8 cellular contexts compared by ENCODE assay signal in genomic region chr2:68765739-68766377, GRCh38. TPM values are rescaled to one million over a fixed set of nuclear protein-coding genes. Genes with fewer than 3 reads are reported as not detected.
DNase-seq lines count a peak whose midpoint lies in the region; ATAC-seq and TF ChIP-seq lines count a peak whose summit lies in the region.

No MANE protein-coding gene starts in this region.

- peak overlapping the region; percentile 81 for H3K4me3 Mint-ChIP-seq in CD8-positive, alpha-beta T cell
- peak overlapping the region; percentile 88 for H3K4me3 Mint-ChIP-seq in activated T-helper 17 cell treated with anti-CD3 and anti-CD28 coated beads, Interleukin-2, amount 50 U/mL, for 72 hours
- peak overlapping the region; percentile 52 for H3K4me3 Mint-ChIP-seq in memory B cell

- intact Hi-C loops in CD8-positive, alpha-beta T cell (cut with DNase I, micrococcal nuclease): loop anchor here (1.0 to 10.0 kb wide), 6 partner anchors 9 to 511 kb away; partner anchors contain the start of genes APLF (in 1 of the 2), FBXO48 (in 1 of the 2) and PPP3R1 (in 1 of the 2)
- intact Hi-C loops in HCT116 (cut with micrococcal nuclease): no loop called here

- H2AFZ ChIP-seq in HCT116 (ENCODE audit: low read depth, low read length, poor library complexity, severe bottlenecking): no peak overlapping the region

- CTCF ChIA-PET in CD8-positive, alpha-beta T cell (lab: Charles Lee): interaction anchor here (0.6 to 4.0 kb wide), 16 partner anchors 8 to 302 kb away, joined by 3 to 24 read pairs (median 4); partner anchors contain the start of genes APLF and FBXO48
- CTCF ChIA-PET in HCT116 (lab: Charles Lee): interaction anchor here (2.4 kb wide), 1 partner anchor 14 kb away, joined by 6 read pairs; no protein-coding TSS in a partner anchor

- no peak overlapping the region for H3K4me2 ChIP-seq in HCT116 (ENCODE audit: low read length)

- H4K20me1 ChIP-seq in HCT116 (ENCODE audit: insufficient read depth): no peaks in the 10 kb centered on the region

- peak overlapping the region; percentile 73 for H3K27ac ChIP-seq in CD8-positive, alpha-beta T cell (ENCODE audit: low read depth, low read length)
- H3K27ac ChIP-seq in HCT116 (ENCODE audit: low read depth, low read length): no peak overlapping the region

- peaks cover 2% of the 10 kb centered on the region for H3K36me3 Mint-ChIP-seq in CD8-positive, alpha-beta T cell
- H3K36me3 Mint-ChIP-seq in activated T-helper 17 cell treated with anti-CD3 and anti-CD28 coated beads, Interleukin-2, amount 50 U/mL, for 72 hours (ENCODE audit: low read depth): peaks cover 36% of the 10 kb centered on the region
- peaks cover under 1% of the 10 kb centered on the region for H3K36me3 Mint-ChIP-seq in memory B cell

- no peak overlapping the region for H3K9ac ChIP-seq in HCT116 (ENCODE audit: low read length)

- H3K4me1 Mint-ChIP-seq in CD8-positive, alpha-beta T cell (ENCODE audit: low read depth): peaks cover 95% of the 10 kb centered on the region
- H3K4me1 Mint-ChIP-seq in activated T-helper 17 cell treated with anti-CD3 and anti-CD28 coated beads, Interleukin-2, amount 50 U/mL, for 72 hours: peaks cover 78% of the 10 kb centered on the region
- H3K4me1 Mint-ChIP-seq in memory B cell: peaks cover 75% of the 10 kb centered on the region

- peak overlapping the region; percentile 100 for H3K27ac Mint-ChIP-seq in CD8-positive, alpha-beta T cell
- H3K27ac Mint-ChIP-seq in activated T-helper 17 cell treated with anti-CD3 and anti-CD28 coated beads, Interleukin-2, amount 50 U/mL, for 72 hours: peak overlapping the region; percentile 89
- peak overlapping the region; percentile 96 for H3K27ac Mint-ChIP-seq in memory B cell

- H3K9me3 Mint-ChIP-seq in CD8-positive, alpha-beta T cell: no peaks in the 10 kb centered on the region
- no peaks in the 10 kb centered on the region for H3K9me3 Mint-ChIP-seq in activated T-helper 17 cell treated with anti-CD3 and anti-CD28 coated beads, Interleukin-2, amount 50 U/mL, for 72 hours
- H3K9me3 Mint-ChIP-seq in memory B cell: no peaks in the 10 kb centered on the region

- H3K4me1 ChIP-seq in CD8-positive, alpha-beta T cell (ENCODE audit: insufficient read depth, low read length): peaks cover 98% of the 10 kb centered on the region
- H3K4me1 ChIP-seq in HCT116 (ENCODE audit: control insufficient read depth in 1 of 2, insufficient read depth in 2 of 2, low read length in 2 of 2): no peaks in the 10 kb centered on the region

- H3K79me2 ChIP-seq in HCT116 (ENCODE audit: insufficient read depth, low read length): no peaks in the 10 kb centered on the region

- no peak for TF ChIP-seq RAD21 in HCT116 (IDR thresholded peaks at IDR 0.05; ENCODE audit: low read depth)

- no peaks in the 10 kb centered on the region for H3K27me3 ChIP-seq in CD8-positive, alpha-beta T cell (ENCODE audit: insufficient read depth, low read length)
- 0 out of 2 replicates have a peak, but pooled peaks cover 3% of the 10 kb centered on the region for H3K27me3 ChIP-seq in HCT116 (ENCODE audit: insufficient read depth, low read length)

- H3K9me2 ChIP-seq in HCT116 (ENCODE audit: insufficient read depth): no peaks in the 10 kb centered on the region

- no TSS peak for BruUV-seq in HCT116 (replicated peaks; lab: Mats Ljungman, UMichigan)

- no peaks in the 10 kb centered on the region for H3K36me3 ChIP-seq in CD8-positive, alpha-beta T cell (ENCODE audit: insufficient read depth, low read length)
- H3K36me3 ChIP-seq in HCT116 (ENCODE audit: control insufficient read depth in 1 of 2, insufficient read depth in 2 of 2, low read length in 2 of 2): no peaks in the 10 kb centered on the region

- H3K27me3 Mint-ChIP-seq in CD8-positive, alpha-beta T cell (ENCODE audit: low read depth): no peaks in the 10 kb centered on the region
- H3K27me3 Mint-ChIP-seq in activated T-helper 17 cell treated with anti-CD3 and anti-CD28 coated beads, Interleukin-2, amount 50 U/mL, for 72 hours: no peaks in the 10 kb centered on the region
- no peaks in the 10 kb centered on the region for H3K27me3 Mint-ChIP-seq in memory B cell

- H3K4me3 ChIP-seq in CD8-positive, alpha-beta T cell (ENCODE audit: low read depth, low read length): peak overlapping the region; percentile 11
- no peak overlapping the region for H3K4me3 ChIP-seq in HCT116 (replicated peaks in 1 of 2; ENCODE audit: low read depth in 1 of 2, low read length in 2 of 2)

- ATAC-seq in CD8-positive, alpha-beta T cell: no peak
- ATAC-seq in HCT116 (peak; percentile 50; the same call in 1 of the 2 replicates), memory B cell (ENCODE audit: low read depth) (no peak), GM19328 (IDR thresholded peaks at IDR 0.05; ENCODE audit: unreplicated experiment) (no peak), HG03469 (IDR thresholded peaks at IDR 0.05; ENCODE audit: unreplicated experiment) (no peak), GM18502 (IDR thresholded peaks at IDR 0.05; ENCODE audit: poor library complexity, unreplicated experiment) (no peak), HG02884 (IDR thresholded peaks at IDR 0.05; ENCODE audit: unreplicated experiment) (no peak)
- ATAC-seq in activated T-helper 17 cell treated with anti-CD3 and anti-CD28 coated beads, Interleukin-2, amount 50 U/mL, for 72 hours (replicated peaks): no peak

- TF ChIP-seq POLR2A in HCT116 (IDR thresholded peaks at IDR 0.05; ENCODE audit: borderline replicate concordance, extremely low read depth, insufficient read depth, insufficient read length): no peak

- POLR2A ChIA-PET in CD8-positive, alpha-beta T cell (lab: Charles Lee): interaction anchor here (0.5 to 3.7 kb wide), 21 partner anchors 9 to 339 kb away, joined by 3 to 46 read pairs (median 5); partner anchors contain the start of gene ARHGAP25
- POLR2A ChIA-PET in HCT116 (lab: Charles Lee): interaction anchor here (1.1 kb wide), 1 partner anchor 16 kb away, joined by 3 read pairs; no protein-coding TSS in a partner anchor

- peak in 1 of 7 experiments; percentile 11 for DNase-seq in CD8-positive, alpha-beta T cell
- DNase-seq in HCT116 (ENCODE audit: low read depth, low spot score) (no peak), memory B cell (ENCODE audit: low spot score in 2 of 2) (no peak)

- TF ChIP-seq CTCF in CD8-positive, alpha-beta T cell (IDR thresholded peaks at IDR 0.05): no peak
- TF ChIP-seq CTCF in HCT116 (IDR thresholded peaks at IDR 0.05 in 2 of 3, conservative IDR thresholded peaks at IDR 0.05 in 1 of 3; ENCODE audit: borderline replicate concordance in 1 of 3, insufficient read depth in 1 of 3, low read depth in 2 of 3, low read length in 2 of 3): no peak

- no peaks in the 10 kb centered on the region for H3K9me3 ChIP-seq in CD8-positive, alpha-beta T cell (ENCODE audit: low read length)
- H3K9me3 ChIP-seq in HCT116 (ENCODE audit: control insufficient read depth in 1 of 2, insufficient read depth in 1 of 2, low read depth in 1 of 2, low read length in 2 of 2): no peaks in the 10 kb centered on the region

- RAD21 ChIA-PET in HCT116 (lab: Charles Lee; ENCODE audit: low non-redundant PET in 1 of 2, low total read pairs in 2 of 2, uncharacterized antibody in 2 of 2, unreplicated experiment in 2 of 2): no interaction called here

TF ChIP-seq in HCT116, 20 proteins besides CTCF, POLR2A, EP300 and RAD21:
- no peak for TF ChIP-seq REST (IDR thresholded peaks at IDR 0.05; ENCODE audit: low read depth)
- TF ChIP-seq FOSL1 (IDR thresholded peaks at IDR 0.05; ENCODE audit: low read depth): no peak

RNA-seq across cellular contexts. Expression of gene ARHGAP25, which starts 31.2 kb away (rescaled TPM):
- 10 to 100 TPM; 35.8 to 36.7 TPM for total RNA-seq in CD8-positive, alpha-beta T cell
- total RNA-seq in HCT116 (2021; ENCODE audit: unreplicated experiment): 0.27 TPM
- 0.10 TPM in 1 of 2 replicates, not detected in the other for polyA plus RNA-seq in HCT116 (2012)
- total RNA-seq in activated T-helper 17 cell treated with anti-CD3 and anti-CD28 coated beads, Interleukin-2, amount 50 U/mL, for 72 hours: 10 to 100 TPM; 54.0 to 95.9 TPM

Comparison
In these comparisons a context has a peak if more than half of its experiments do, and no peak if none do; other contexts are left out.
1. RNA of gene ARHGAP25, which starts 31.2 kb away (total RNA-seq): 54.0 to 95.9 TPM in activated T-helper 17 cell treated with anti-CD3 and anti-CD28 coated beads, Interleukin-2, amount 50 U/mL, for 72 hours and 35.8 to 36.7 TPM in CD8-positive, alpha-beta T cell; 0.27 TPM in HCT116 (single experiment); every median in the first group is over 10 times any median in the second.
2. Peak in every context shown above with its lines, with median percentiles within 50 percentile points of each other: H3K27ac Mint-ChIP-seq and H3K4me3 Mint-ChIP-seq.